ENCODE assay signal across 9 cellular contexts in genomic region chr22:33798401-33798800, GRCh38.
"Had no signal": no experiment of that assay in that cellular context is flagged by ENCODE, and none has a peak within 500 bp of the region (broad histone marks: within the 10 kb centered on the region; RNA-seq: fewer than 3 reads in every experiment).

No MANE protein-coding gene starts in this region.

- H3K4me3 Mint-ChIP-seq: GM23338, H9 had no signal

- DNase-seq: H9, HCEC 1CT, IMR-90, KG1 had no signal

- H3K4me3 ChIP-seq: GM23338, K562 had no signal

- H3K27ac Mint-ChIP-seq: GM23338, H9 had no signal

- FAIRE-seq: H1, H54, HTR-8/SVneo, K562 had no signal

- ATAC-seq: GM23338, K562 had no signal
